Comparison of ENCODE assay signal across 14 cellular contexts in the genomic region with DNA sequence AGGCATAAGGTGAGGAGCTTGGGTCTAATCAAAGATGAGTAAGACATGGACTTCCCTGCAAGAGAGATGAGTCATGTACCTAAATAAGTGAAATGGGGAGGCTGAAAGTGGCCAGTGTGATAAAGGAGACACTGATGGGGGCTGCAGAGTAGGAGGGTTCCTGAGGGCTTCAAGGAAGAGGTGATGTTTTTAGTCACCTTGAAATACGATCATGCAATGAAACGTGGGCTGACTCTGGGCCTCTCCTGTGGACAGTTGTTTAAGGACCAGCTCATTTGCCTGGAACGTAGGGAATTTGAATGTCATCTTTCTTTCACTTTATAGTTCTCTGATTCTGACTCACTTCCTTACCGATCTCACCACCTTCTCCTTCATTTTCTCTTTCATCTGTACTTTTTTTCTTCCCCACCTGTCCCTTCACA. TPM values are rescaled to one million over a fixed set of nuclear protein-coding genes. Genes with fewer than 3 reads are reported as not detected.
A peak's percentile ranks its signal among the peaks of the same experiment; 100 is the strongest.
DNase-seq lines count a peak whose midpoint lies in the region; ATAC-seq, FAIRE-seq and TF ChIP-seq lines count a peak whose summit lies in the region.
"Had no signal": no experiment of that assay in that cellular context is flagged by ENCODE, and none has a peak within 500 bp of the region (broad histone marks: within the 10 kb centered on the region; RNA-seq: fewer than 3 reads in every experiment).

No MANE protein-coding gene starts in this region.

- H3K9ac ChIP-seq in OCI-LY3 (ENCODE audit: low read length) = no peak overlapping the region

- no peak overlapping the region for H3K27ac ChIP-seq in OCI-LY3 (ENCODE audit: low read length)
- H3K27ac ChIP-seq: 22Rv1, thoracic aorta had no signal

- H3K9me3 ChIP-seq in OCI-LY3 (ENCODE audit: insufficient read depth, low read length) (no peaks in the 10 kb centered on the region), MG63 (no peaks in the 10 kb centered on the region)
- H3K9me3 ChIP-seq: thoracic aorta had no signal

- TF ChIP-seq POLR2A in H54 (IDR thresholded peaks at IDR 0.05; ENCODE audit: low read depth, low read length) = no peak

- H3K27me3 ChIP-seq in OCI-LY3 (ENCODE audit: low read depth, low read length) (0 out of 2 replicates have a peak, but pooled peaks cover 6% of the 10 kb centered on the region), MG63 (no peaks in the 10 kb centered on the region)

- H3K4me2 ChIP-seq in OCI-LY3 (ENCODE audit: low read length) = peak overlapping the region; percentile 59
- H3K4me2 ChIP-seq: smooth muscle cell had no signal

- no peaks in the 10 kb centered on the region for H4K20me1 ChIP-seq in OCI-LY3 (ENCODE audit: insufficient read depth, low read length)

- H3K79me2 ChIP-seq in OCI-LY3 (ENCODE audit: low read length) = no peaks in the 10 kb centered on the region

- peak overlapping the region; percentile 30; the same call in 1 of the 2 replicates for H3K4me3 ChIP-seq in OCI-LY3 (ENCODE audit: low read length)
- no peak overlapping the region for H3K4me3 ChIP-seq in MG63
- H3K4me3 ChIP-seq: smooth muscle cell, thoracic aorta had no signal

- H3K36me3 ChIP-seq in OCI-LY3 (replicated peaks; ENCODE audit: low read depth, low read length) (no peaks in the 10 kb centered on the region), MG63 (no peaks in the 10 kb centered on the region)
- H3K36me3 ChIP-seq: thoracic aorta had no signal

- TF ChIP-seq CTCF in OCI-LY3 (IDR thresholded peaks at IDR 0.05; ENCODE audit: low read depth, low read length) = no peak

- peaks cover 12% of the 10 kb centered on the region for H3K4me1 ChIP-seq in OCI-LY3 (ENCODE audit: low read length)

- FAIRE-seq in H54 (lab: Jason Lieb, UNC) = no peak

- ATAC-seq in GM21360 (IDR thresholded peaks at IDR 0.05; ENCODE audit: unreplicated experiment) = no peak

- DNase-seq in NK-92 treated with Interleukin-12 subunit alpha and Interleukin-12 subunit beta, amount 100 ng/mL, for 24 hours (lab: John Stamatoyannopoulos, UW) = peak; percentile 27
- DNase-seq in NK-92 (lab: John Stamatoyannopoulos, UW; ENCODE audit: unreplicated experiment) (no peak), H54 (ENCODE audit: insufficient read length, low spot score) (peak; percentile 70), kidney tubule cell (ENCODE audit: low spot score) (peak; percentile 65), MG63 (no peak), NCI-H1417 treated with DMSO at 0.1 percent for 48 hours (lab: John Stamatoyannopoulos, UW) (no peak)
- DNase-seq: DMS53; effector memory CD4-positive, alpha-beta T cell had no signal

- no peak overlapping the region for H2AFZ ChIP-seq in OCI-LY3 (ENCODE audit: low read depth, low read length)

RNA-seq across cellular contexts. Expression of a gene that starts 49.6 kb away (rescaled TPM):
- total RNA-seq in MG63 (2014; rRNA removed; shearing (Covaris generic); ENCODE audit: low replicate concordance) = not detected in 2 replicates
- total RNA-seq: smooth muscle cell; T-helper 2 cell treated with Interferon-gamma antibody and Interleukin-4, amounts not matched to agents 100 ng/mL and 5 ng/mL, for 36 hours; thoracic aorta had no signal

Comparison
In these comparisons a context has a peak if more than half of its experiments do, and no peak if none do; other contexts are left out.
1. DNase-seq: peak in NK-92 treated with Interleukin-12 subunit alpha and Interleukin-12 subunit beta, amount 100 ng/mL, for 24 hours (single experiment), H54 (single experiment) and kidney tubule cell (single experiment); none in NK-92 (single experiment), MG63 (single experiment) and NCI-H1417 treated with DMSO at 0.1 percent for 48 hours (single experiment).